In genomic region chr6:24359640-24360454, GRCh38 we compare ENCODE assay signal across 8 cellular contexts. TPM values are rescaled to one million over a fixed set of nuclear protein-coding genes. Genes with fewer than 3 reads are reported as not detected.
DNase-seq lines count a peak whose midpoint lies in the region; ATAC-seq, FAIRE-seq and TF ChIP-seq lines count a peak whose summit lies in the region.

No MANE protein-coding gene starts in this region.

- peaks cover 19% of the 10 kb centered on the region for H3K4me1 Mint-ChIP-seq in WTC11

- no peaks in the 10 kb centered on the region for H3K9me3 Mint-ChIP-seq in WTC11

- no peaks in the 10 kb centered on the region for H3K36me3 Mint-ChIP-seq in WTC11

- POLR2A ChIA-PET in AG04449 (lab: Yijun Ruan, JAX) (no interaction called here), WTC11 (lab: Charles Lee) (interaction anchor here (1.1 to 1.3 kb wide), 2 partner anchors 29 to 77 kb away, joined by 3 to 4 read pairs; no protein-coding TSS in a partner anchor)

- H3K27ac Mint-ChIP-seq in WTC11, result no peak overlapping the region

- H3K4me3 ChIP-seq in AG04449 (ENCODE audit: low read depth, low read length), result peak overlapping the region; percentile 48

- H3K4me3 Mint-ChIP-seq in WTC11, result peak overlapping the region; percentile 75

- H3K27ac ChIP-seq in caudate nucleus (ENCODE audit: low read depth, low read length), result peak overlapping the region; percentile 74

- no peak for DNase-seq in AG04449 (ENCODE audit: low read depth, low spot score)
- DNase-seq in NCI-H2196 treated with DMSO at 0.1 percent for 48 hours (lab: John Stamatoyannopoulos, UW; ENCODE audit: unreplicated experiment), result peak; percentile 87
- peak; percentile 96 for DNase-seq in WTC11 (ENCODE audit: low spot score)
- DNase-seq in caudate nucleus (lab: John Stamatoyannopoulos, UW), result peak in 55 of 61 donors; percentile 2 to 82 (median 52)
- DNase-seq in stimulated activated CD4-positive, alpha-beta T cell treated with anti-CD3 and anti-CD28 coated beads, Interleukin-12 subunit alpha, Interleukin-12 subunit beta, amount 100 ng/mL, for 24 hours (ENCODE audit: low read depth in 2 of 2), result peak; percentile 65 to 82

- TF ChIP-seq CTCF in AG04449 (IDR thresholded peaks at IDR 0.05; ENCODE audit: insufficient read depth, low read length, missing control alignments) (peak; percentile 77), WTC11 (IDR thresholded peaks at IDR 0.05) (peak; percentile 93)

- FAIRE-seq in islet of Langerhans (lab: Jason Lieb, UNC), result peak; percentile 78

- ATAC-seq in GM18873 (IDR thresholded peaks at IDR 0.05; ENCODE audit: low FRiP score, unreplicated experiment), result peak; percentile 72
- ATAC-seq in HG03139 (IDR thresholded peaks at IDR 0.05; ENCODE audit: unreplicated experiment), result peak; percentile 83
- ATAC-seq in WTC11, result peak; percentile 87

- peaks cover 42% of the 10 kb centered on the region for H3K27me3 Mint-ChIP-seq in WTC11 (ENCODE audit: low read depth)

- CTCF ChIA-PET in AG04449 (lab: Yijun Ruan, JAX), result interaction anchor here (0.7 to 2.2 kb wide), 6 partner anchors 15 to 77 kb away, joined by 3 to 8 read pairs (median 4); partner anchors contain the start of gene MRS2
- CTCF ChIA-PET in WTC11 (lab: Charles Lee), result interaction anchor here (0.6 to 2.6 kb wide), 25 partner anchors 10 to 233 kb away, joined by 3 to 32 read pairs (median 6); partner anchors contain the start of genes ALDH5A1 and MRS2

TF ChIP-seq in WTC11, 78 proteins besides CTCF, POLR2A, EP300 and RAD21:
- TF ChIP-seq FOXJ3 (CRISPR knock-in tag; IDR thresholded peaks at IDR 0.05; ENCODE audit: borderline replicate concordance) (no peak), OVOL2 (CRISPR knock-in tag; IDR thresholded peaks at IDR 0.05; ENCODE audit: borderline replicate concordance) (no peak), ZNF281 (CRISPR knock-in tag; IDR thresholded peaks at IDR 0.05) (peak; percentile 42; the same call in 1 of the 2 replicates), SP1 (CRISPR knock-in tag; conservative IDR thresholded peaks at IDR 0.05) (peak; percentile 59; the same call in 1 of the 2 replicates), FOXP1 (CRISPR knock-in tag; IDR thresholded peaks at IDR 0.05; ENCODE audit: borderline replicate concordance) (0 out of 2 replicates have a peak, but pooled peaks have one; percentile 61), ZNF416 (CRISPR knock-in tag; IDR thresholded peaks at IDR 0.05) (0 out of 2 replicates have a peak, but pooled peaks have one; percentile 63), HMGA2 (CRISPR knock-in tag; IDR thresholded peaks at IDR 0.05) (peak; percentile 77), ESRRA (CRISPR knock-in tag; IDR thresholded peaks at IDR 0.05; ENCODE audit: borderline replicate concordance) (no peak), CREB1 (CRISPR knock-in tag; IDR thresholded peaks at IDR 0.05) (0 out of 2 replicates have a peak, but pooled peaks have one; percentile 18), ZBTB21 (CRISPR knock-in tag; IDR thresholded peaks at IDR 0.05; ENCODE audit: borderline replicate concordance) (0 out of 2 replicates have a peak, but pooled peaks have one; percentile 10), KAT7 (CRISPR knock-in tag; IDR thresholded peaks at IDR 0.05; ENCODE audit: borderline replicate concordance) (0 out of 2 replicates have a peak, but pooled peaks have one; percentile 38), ZNF232 (CRISPR knock-in tag; IDR thresholded peaks at IDR 0.05) (0 out of 2 replicates have a peak, but pooled peaks have one; percentile 67), HMGXB4 (CRISPR knock-in tag; IDR thresholded peaks at IDR 0.05) (peak; percentile 82), ZBTB43 (CRISPR knock-in tag; IDR thresholded peaks at IDR 0.05) (no peak), MLX (CRISPR knock-in tag; IDR thresholded peaks at IDR 0.05) (no peak), USF1 (CRISPR knock-in tag; IDR thresholded peaks at IDR 0.05) (peak; percentile 88), ZNF121 (CRISPR knock-in tag; IDR thresholded peaks at IDR 0.05) (peak; percentile 55)
- TF ChIP-seq, protein P1, sequence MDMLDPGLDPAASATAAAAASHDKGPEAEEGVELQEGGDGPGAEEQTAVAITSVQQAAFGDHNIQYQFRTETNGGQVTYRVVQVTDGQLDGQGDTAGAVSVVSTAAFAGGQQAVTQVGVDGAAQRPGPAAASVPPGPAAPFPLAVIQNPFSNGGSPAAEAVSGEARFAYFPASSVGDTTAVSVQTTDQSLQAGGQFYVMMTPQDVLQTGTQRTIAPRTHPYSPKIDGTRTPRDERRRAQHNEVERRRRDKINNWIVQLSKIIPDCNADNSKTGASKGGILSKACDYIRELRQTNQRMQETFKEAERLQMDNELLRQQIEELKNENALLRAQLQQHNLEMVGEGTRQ (CRISPR knock-in tag; IDR thresholded peaks at IDR 0.05), result peak; percentile 90
- TF ChIP-seq, protein P2, sequence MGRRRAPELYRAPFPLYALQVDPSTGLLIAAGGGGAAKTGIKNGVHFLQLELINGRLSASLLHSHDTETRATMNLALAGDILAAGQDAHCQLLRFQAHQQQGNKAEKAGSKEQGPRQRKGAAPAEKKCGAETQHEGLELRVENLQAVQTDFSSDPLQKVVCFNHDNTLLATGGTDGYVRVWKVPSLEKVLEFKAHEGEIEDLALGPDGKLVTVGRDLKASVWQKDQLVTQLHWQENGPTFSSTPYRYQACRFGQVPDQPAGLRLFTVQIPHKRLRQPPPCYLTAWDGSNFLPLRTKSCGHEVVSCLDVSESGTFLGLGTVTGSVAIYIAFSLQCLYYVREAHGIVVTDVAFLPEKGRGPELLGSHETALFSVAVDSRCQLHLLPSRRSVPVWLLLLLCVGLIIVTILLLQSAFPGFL (CRISPR knock-in tag; IDR thresholded peaks at IDR 0.05; ENCODE audit: borderline replicate concordance), result no peak
- TF ChIP-seq, protein P3, sequence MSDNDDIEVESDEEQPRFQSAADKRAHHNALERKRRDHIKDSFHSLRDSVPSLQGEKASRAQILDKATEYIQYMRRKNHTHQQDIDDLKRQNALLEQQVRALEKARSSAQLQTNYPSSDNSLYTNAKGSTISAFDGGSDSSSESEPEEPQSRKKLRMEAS (CRISPR knock-in tag; IDR thresholded peaks at IDR 0.05), result peak; percentile 34; the same call in 1 of the 2 replicates

RNA-seq across cellular contexts. Expression of gene DCDC2, which starts 2.0 kb away (rescaled TPM):
- 1.4 to 3.2 TPM (median 1.8 TPM) in 3 replicates for total RNA-seq in WTC11 (2021)

RNA-seq across cellular contexts. Expression of gene MRS2, which starts 42.9 kb away (rescaled TPM):
- total RNA-seq in WTC11 (2021), result 71.1 to 91.6 TPM (median 73.1 TPM) in 3 replicates
